Comparison of ENCODE assay signal across 19 cellular contexts in the genomic region with DNA sequence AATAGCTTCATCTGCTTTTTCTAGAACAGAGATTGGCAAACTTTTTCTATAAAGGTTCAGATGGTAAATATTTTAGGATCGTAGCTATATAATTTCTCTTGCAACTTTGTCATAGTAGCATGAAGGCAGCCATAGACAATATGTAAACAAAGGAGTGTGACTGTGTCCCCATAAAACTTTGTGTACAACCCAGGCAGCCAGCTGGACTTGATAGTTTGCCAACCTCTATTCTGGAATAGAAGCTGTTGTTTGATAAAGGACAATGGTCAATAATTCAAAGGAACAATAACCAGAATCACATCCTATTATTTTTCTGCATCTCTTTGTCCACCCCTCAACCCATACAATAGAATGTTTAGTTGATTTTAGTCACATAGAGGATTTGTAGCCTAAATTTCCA.
DNase-seq lines count a peak whose midpoint lies in the region; ATAC-seq, FAIRE-seq and TF ChIP-seq lines count a peak whose summit lies in the region.
"Had no signal": no experiment of that assay in that cellular context is flagged by ENCODE, and none has a peak within 500 bp of the region (broad histone marks: within the 10 kb centered on the region; RNA-seq: fewer than 3 reads in every experiment).

No MANE protein-coding gene starts in this region.

- DNase-seq in LoVo (ENCODE audit: low spot score) (peak; percentile 10), NCI-H748 (lab: John Stamatoyannopoulos, UW; ENCODE audit: unreplicated experiment) (peak; percentile 91), dorsolateral prefrontal cortex (peak in 4 of 10 donors; percentile 18 to 68 (median 52)), prostate gland (ENCODE audit: low spot score) (peak; percentile 77), upper lobe of left lung (no peak), amniotic stem cell (lab: John Stamatoyannopoulos, UW) (no peak), urothelium cell line (ENCODE audit: low spot score) (no peak), left ventricle myocardium superior (no peak)
- DNase-seq: activated naive CD4-positive, alpha-beta T cell treated with anti-CD3 and anti-CD28 coated beads, Interleukin-2, amount 10 ng/mL, durations not matched to agents 7 days and 5 days; activated T-cell treated with anti-CD3 and anti-CD28 coated beads, Interleukin-2, amount 50 U/mL, for 48 hours; CD8-positive, alpha-beta memory T cell; effector memory CD8-positive, alpha-beta T cell; H9; left lung; spleen; stimulated activated CD4-positive, alpha-beta T cell treated with anti-CD3 and anti-CD28 coated beads, Interleukin-4, amount 100 ng/mL, for 24 hours; stimulated activated naive CD8-positive, alpha-beta T cell treated with anti-CD3 and anti-CD28 coated beads, Interleukin-15, amount 100 ng/mL, for 72 hours had no signal

- ATAC-seq in upper lobe of left lung (ENCODE audit: low FRiP score in 2 of 2) (no peak), left ventricle myocardium superior (no peak)
- ATAC-seq: effector memory CD8-positive, alpha-beta T cell; left lung; stimulated activated naive CD8-positive, alpha-beta T cell treated with anti-CD3 and anti-CD28 coated beads, Interleukin-15, amount 100 ng/mL, for 72 hours had no signal

- H3K4me3 ChIP-seq in dorsolateral prefrontal cortex (no peak overlapping the region), prostate gland (no peak overlapping the region), upper lobe of left lung (no peak overlapping the region)
- H3K4me3 ChIP-seq: ascending aorta, left lung, spleen had no signal

- no peak for TF ChIP-seq EP300 in upper lobe of left lung (IDR thresholded peaks at IDR 0.05)

- no peaks in the 10 kb centered on the region for H3K9me3 ChIP-seq in prostate gland
- no peaks in the 10 kb centered on the region for H3K9me3 ChIP-seq in upper lobe of left lung
- H3K9me3 ChIP-seq: ascending aorta, left lung, spleen had no signal

- 13% methylated on average over 1 of the region's 1 CpG for WGBS in prostate gland
- WGBS in upper lobe of left lung, 2 donors = 48 to 57% methylated on average over 1 of the region's 1 CpG

- H3K4me1 ChIP-seq in prostate gland (replicated peaks) (no peaks in the 10 kb centered on the region), upper lobe of left lung (no peaks in the 10 kb centered on the region)
- H3K4me1 ChIP-seq: ascending aorta, left lung, spleen had no signal

- H3K27ac ChIP-seq in dorsolateral prefrontal cortex (peak overlapping the region; percentile 52 to 100 (median 95)), prostate gland (no peak overlapping the region), upper lobe of left lung (no peak overlapping the region)
- H3K27ac ChIP-seq: ascending aorta, KMS-11, left lung, spleen had no signal

- TF ChIP-seq POLR2A in prostate gland (IDR thresholded peaks at IDR 0.05) (no peak), upper lobe of left lung (IDR thresholded peaks at IDR 0.05) (no peak)

- H3K27me3 ChIP-seq in dorsolateral prefrontal cortex (no peaks in the 10 kb centered on the region), prostate gland (replicated peaks; ENCODE audit: insufficient read depth) (no peaks in the 10 kb centered on the region), upper lobe of left lung (no peaks in the 10 kb centered on the region)
- H3K27me3 ChIP-seq: ascending aorta, left lung, spleen had no signal

- no peaks in the 10 kb centered on the region for H3K36me3 ChIP-seq in prostate gland
- no peaks in the 10 kb centered on the region for H3K36me3 ChIP-seq in upper lobe of left lung
- H3K36me3 ChIP-seq: ascending aorta, left lung, spleen had no signal

- FAIRE-seq in urothelium cell line (lab: Jason Lieb, UNC) = no peak

- intact Hi-C loops in dorsolateral prefrontal cortex (cut with DNase I) (loop anchor here (2.0 to 10.0 kb wide), 11 partner anchors 88 to 1708 kb away; no protein-coding TSS in a partner anchor), prostate gland (cut with DNase I) (loop anchor here (10.0 kb wide), 3 partner anchors 285 to 905 kb away; no protein-coding TSS in a partner anchor), left ventricle myocardium superior (cut with micrococcal nuclease) (loop anchor here (10.0 kb wide), 1 partner anchor 1545 kb away; no protein-coding TSS in a partner anchor)

- peak in 2 of 56 donors; percentile 7 to 9 for TF ChIP-seq CTCF in dorsolateral prefrontal cortex (IDR thresholded peaks at IDR 0.05 in 54 of 56, conservative IDR thresholded peaks at IDR 0.05 in 2 of 56; ENCODE audit: low read depth in 1 of 56, partially characterized antibody in 56 of 56)
- TF ChIP-seq CTCF in prostate gland (IDR thresholded peaks at IDR 0.05) = no peak
- no peak for TF ChIP-seq CTCF in upper lobe of left lung (IDR thresholded peaks at IDR 0.05)

Comparison
In these comparisons a context has a peak if more than half of its experiments do, and no peak if none do; other contexts are left out.
1. DNase-seq: peak in LoVo (single experiment), NCI-H748 (single experiment) and prostate gland (single experiment); none in upper lobe of left lung (0 of 2), amniotic stem cell (single experiment), urothelium cell line (single experiment) and left ventricle myocardium superior (single experiment).
2. H3K27ac ChIP-seq: peak in dorsolateral prefrontal cortex (59 of 59); none in prostate gland (0 of 2) and upper lobe of left lung (0 of 4).